ENCODE assay signal across 19 cellular contexts in genomic region chr6:168158980-168159349, GRCh38.
"Had no signal": no experiment of that assay in that cellular context is flagged by ENCODE, and none has a peak within 500 bp of the region (broad histone marks: within the 10 kb centered on the region; RNA-seq: fewer than 3 reads in every experiment).

No MANE protein-coding gene starts in this region.

- H3K4me1 ChIP-seq: left ventricle myocardium inferior had no signal

- ATAC-seq: activated CD8-positive, alpha-beta memory T cell treated with anti-CD3 and anti-CD28 coated beads, Interleukin-2, amount 10 ng/mL, durations not matched to agents 7 days and 5 days; activated CD8-positive, alpha-beta T cell treated with anti-CD3 and anti-CD28 coated beads, Interleukin-2, amount 10 ng/mL, durations not matched to agents 7 days and 5 days; activated naive CD4-positive, alpha-beta T cell treated with anti-CD3 and anti-CD28 coated beads, Interleukin-2, amount 50 U/mL, for 72 hours; effector memory CD8-positive, alpha-beta T cell; heart left ventricle had no signal

- H3K9me3 ChIP-seq: heart left ventricle, left ventricle myocardium inferior, pancreas, prostate gland, tibial nerve had no signal

- H3K4me3 ChIP-seq: left ventricle myocardium inferior, lung, prostate gland, tibial nerve had no signal

- H3K27ac ChIP-seq: left ventricle myocardium inferior, pancreas, tibial nerve had no signal

- H3K27me3 ChIP-seq: pancreas, tibial nerve had no signal

- H3K36me3 ChIP-seq: heart left ventricle, left ventricle myocardium inferior, pancreas, prostate gland, tibial nerve had no signal

- DNase-seq: activated CD4-positive, alpha-beta T cell treated with anti-CD3 and anti-CD28 coated beads for 1 hour; activated CD4-positive, alpha-beta T cell treated with anti-CD3 and anti-CD28 coated beads, Interleukin-2, amount 50 U/mL, for 1 hour; activated CD8-positive, alpha-beta T cell treated with anti-CD3 and anti-CD28 coated beads, Interleukin-2, amount 10 ng/mL, durations not matched to agents 7 days and 5 days; activated T-cell treated with anti-CD3 and anti-CD28 coated beads, Interleukin-2, amount 50 U/mL, for 48 hours; effector memory CD8-positive, alpha-beta T cell; erythroblast; left ventricle myocardium inferior; nephron progenitor cell; pancreas; retina; stimulated activated CD4-positive, alpha-beta T cell treated with anti-CD3 and anti-CD28 coated beads, Interleukin-2, amount 100 ng/mL, for 48 hours; stimulated activated naive CD4-positive, alpha-beta T cell treated with Interleukin-2 at 50 U/mL for 16 hours; T-helper 2 cell had no signal
